In the genomic region with DNA sequence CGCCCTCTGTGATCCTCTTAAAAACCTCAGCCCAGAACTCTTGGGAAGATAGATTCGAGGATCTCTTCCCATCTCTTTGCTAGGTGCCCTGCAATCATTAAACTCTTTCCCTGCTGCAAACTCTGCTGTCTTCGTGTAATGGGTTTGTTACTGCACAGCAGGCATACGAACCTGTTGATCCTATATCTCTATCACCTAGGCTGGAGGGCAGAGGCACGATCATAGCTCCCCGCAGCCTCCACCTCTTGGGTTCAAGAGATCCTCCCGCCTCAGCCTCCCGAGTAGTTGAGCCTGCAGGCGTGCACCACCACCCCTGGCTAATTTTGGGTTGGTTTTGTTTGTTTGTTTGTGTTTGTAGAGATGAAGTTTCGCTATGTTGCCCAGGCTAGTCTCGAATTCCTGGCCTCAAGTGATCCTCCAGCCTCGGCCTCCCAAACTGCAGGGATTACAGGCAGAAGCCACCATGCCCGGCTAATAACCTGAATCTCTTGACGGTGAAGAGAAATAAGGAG, we compare ENCODE assay signal across 1 cellular context.
TF ChIP-seq lines count a peak whose summit lies in the region.

No MANE protein-coding gene starts in this region.

TF ChIP-seq in WTC11, 78 proteins besides CTCF, POLR2A, EP300 and RAD21 (continued from another document):
- TF ChIP-seq ERG (CRISPR knock-in tag; IDR thresholded peaks at IDR 0.05) (no peak), SMAD4 (CRISPR knock-in tag; IDR thresholded peaks at IDR 0.05) (no peak)
